Comparison of ENCODE assay signal across 1 cellular context in genomic region chr5:140801494-140801841, GRCh38.
TF ChIP-seq lines count a peak whose summit lies in the region.

No MANE protein-coding gene starts in this region.

TF ChIP-seq in endothelial cell of umbilical vein, 7 proteins besides CTCF, POLR2A, EP300 and RAD21:
- TF ChIP-seq JUN (IDR thresholded peaks at IDR 0.05; ENCODE audit: borderline replicate concordance, insufficient read depth, insufficient read length, low read depth) = no peak
- no peak for TF ChIP-seq FOS (IDR thresholded peaks at IDR 0.05; ENCODE audit: borderline replicate concordance, insufficient read depth, low read length)
- TF ChIP-seq MYC (IDR thresholded peaks at IDR 0.05; ENCODE audit: low read depth, low read length) = no peak
- no peak for TF ChIP-seq POLR2AphosphoS5 (IDR thresholded peaks at IDR 0.05; ENCODE audit: insufficient read depth, low read depth, low read length)
- no peak for TF ChIP-seq GATA2 (IDR thresholded peaks at IDR 0.05; ENCODE audit: insufficient read depth, insufficient read length, low read depth, low read length)
- TF ChIP-seq EZH2 (IDR thresholded peaks at IDR 0.05; ENCODE audit: borderline replicate concordance, low read depth, low read length, severe bottlenecking) = no peak
- TF ChIP-seq MAX (IDR thresholded peaks at IDR 0.05; ENCODE audit: insufficient read depth, insufficient read length) = no peak
